ENCODE assay signal across 8 cellular contexts in the genomic region with DNA sequence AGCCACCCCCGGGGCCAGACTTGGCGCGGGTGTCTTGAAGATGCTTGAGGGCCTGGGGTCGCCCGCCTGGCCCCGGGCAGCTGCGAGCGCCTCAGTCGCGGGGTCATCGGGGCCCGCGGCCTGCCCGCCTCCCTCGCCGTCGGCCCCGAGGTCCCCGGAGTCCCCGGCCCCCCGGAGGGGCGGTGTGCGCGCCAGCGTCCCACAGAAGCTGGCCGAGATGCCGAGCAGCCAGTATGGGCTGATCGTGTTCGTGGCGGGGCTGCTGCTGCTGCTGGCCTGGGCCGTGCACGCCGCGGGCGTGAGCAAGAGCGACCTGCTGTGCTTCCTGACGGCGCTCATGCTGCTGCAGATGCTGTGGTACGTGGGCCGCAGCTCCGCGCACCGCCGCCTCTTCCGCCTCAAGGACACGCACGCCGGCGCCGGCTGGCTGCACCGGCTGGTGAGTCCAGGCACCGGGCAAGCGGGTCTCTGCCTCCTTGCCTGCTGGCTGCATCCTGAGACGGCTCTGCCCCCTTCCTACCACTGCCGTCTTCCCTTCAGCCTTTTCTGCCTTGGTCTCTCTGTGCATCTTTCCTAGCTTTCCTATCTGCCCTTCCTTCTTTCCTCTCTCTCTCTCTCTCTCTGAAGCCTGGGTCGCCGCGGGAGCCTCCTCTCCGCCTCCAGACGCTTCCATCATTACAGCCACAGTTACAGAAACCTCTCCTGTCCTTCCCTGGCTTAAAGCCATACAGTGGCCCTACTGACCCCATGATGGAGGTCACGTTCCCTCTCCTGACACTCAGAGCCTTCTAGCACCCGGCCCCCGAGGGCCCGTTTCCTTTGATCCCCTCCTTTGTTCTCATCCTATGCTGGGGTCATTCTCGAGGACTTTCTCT.
A peak's percentile ranks its signal among the peaks of the same experiment; 100 is the strongest.
DNase-seq lines count a peak whose midpoint lies in the region; ATAC-seq, FAIRE-seq and TF ChIP-seq lines count a peak whose summit lies in the region.
"Not testable (repeated sequence)": the region's sequence is repeated elsewhere in the genome, so short reads cannot be mapped to it uniquely, and the experiment has no call there.

No MANE protein-coding gene starts in this region.

- WGBS in A549 (ENCODE audit: missing lambda C conversion rate), result 44% methylated on average over 62 of the region's 65 CpGs

- H3K36me3 ChIP-seq in GM23338 (ENCODE audit: insufficient read depth); kidney (ENCODE audit: control insufficient read depth in 1 of 2, insufficient read depth in 2 of 2, low read length in 2 of 2); neural cell (ENCODE audit: insufficient read depth, low read length); skeletal muscle satellite cell (ENCODE audit: insufficient read depth, low read length): not testable (repeated sequence)

- not testable (repeated sequence) for H3K27ac Mint-ChIP-seq in GM23338, brain
- H3K27ac Mint-ChIP-seq in glutamatergic neuron (ENCODE audit: unreplicated experiment), result peak overlapping the region; percentile 87

- not testable (repeated sequence) for ATAC-seq in A549, GM23338

- H3K9me3 Mint-ChIP-seq in GM23338 (peaks cover 70% of the 10 kb centered on the region), brain (peaks cover 3 to 53% (median 20%) of the 10 kb centered on the region in 5 experiments), glutamatergic neuron (ENCODE audit: unreplicated experiment) (peaks cover 13% of the 10 kb centered on the region)

- DNase-seq in A549 (ENCODE audit: low read depth in 1 of 2, low spot score in 1 of 2), result not testable (repeated sequence)
- DNase-seq in GM23338 (ENCODE audit: low spot score), result peak; percentile 17
- peak; percentile 3 for DNase-seq in RPMI8226
- DNase-seq in glutamatergic neuron, result peak; percentile 60
- peak; percentile 75 for DNase-seq in kidney

- peak overlapping the region; percentile 87 for H2AFZ ChIP-seq in GM23338
- not testable (repeated sequence) for H2AFZ ChIP-seq in neural cell (ENCODE audit: low read depth, low read length)

- not testable (repeated sequence) for FAIRE-seq in A549 (lab: Jason Lieb, UNC); kidney (lab: Jason Lieb, UNC)

- not testable (repeated sequence) for H4K20me1 ChIP-seq in GM23338 (replicated peaks; ENCODE audit: insufficient read depth); neural cell (ENCODE audit: insufficient read depth)

- H3K4me1 Mint-ChIP-seq in GM23338; brain; glutamatergic neuron (ENCODE audit: low read depth, unreplicated experiment): not testable (repeated sequence)

- H3K27me3 ChIP-seq in GM23338 (ENCODE audit: insufficient read depth), result peaks cover 30% of the 10 kb centered on the region
- H3K27me3 ChIP-seq in neural cell (ENCODE audit: insufficient read depth, low read depth, low read length); skeletal muscle satellite cell (ENCODE audit: control insufficient read depth, insufficient read depth, low read length): not testable (repeated sequence)

- H3K36me3 Mint-ChIP-seq in GM23338 (ENCODE audit: low read depth), result peaks cover 26% of the 10 kb centered on the region
- not testable (repeated sequence) for H3K36me3 Mint-ChIP-seq in brain; glutamatergic neuron (ENCODE audit: unreplicated experiment)

- not testable (repeated sequence) for H3K27ac ChIP-seq in A549; GM23338 (ENCODE audit: low read depth); kidney (ENCODE audit: low read depth in 2 of 2, low read length in 2 of 2); neural cell (ENCODE audit: low read length)

- H3K4me3 Mint-ChIP-seq in GM23338 (peak overlapping the region; percentile 36; the same call in 2 of the 3 replicates), brain (peak overlapping the region in 3 of 5 experiments; percentile 14 to 70 (median 59)), glutamatergic neuron (ENCODE audit: unreplicated experiment) (peak overlapping the region; percentile 92)

- H3K9me2 ChIP-seq in GM23338 (ENCODE audit: insufficient read depth); neural cell (ENCODE audit: insufficient read depth, low read length): not testable (repeated sequence)

- H3K4me2 ChIP-seq in A549 (peak overlapping the region; percentile 39; the same call in 2 of the 3 replicates), GM23338 (peak overlapping the region; percentile 74), skeletal muscle satellite cell (ENCODE audit: low read length) (peak overlapping the region; percentile 66)
- not testable (repeated sequence) for H3K4me2 ChIP-seq in neural cell (ENCODE audit: low read length)

- CTCF ChIA-PET in A549 (lab: Yijun Ruan, JAX), result not testable (repeated sequence)

- H3F3A ChIP-seq in GM23338 (replicated peaks; ENCODE audit: low read depth); neural cell (ENCODE audit: insufficient read depth, low read length, poor library complexity, severe bottlenecking): not testable (repeated sequence)

- not testable (repeated sequence) for H3K9me3 ChIP-seq in A549; kidney (ENCODE audit: control insufficient read depth in 1 of 2, low read length in 2 of 2); neural cell (ENCODE audit: low read length); skeletal muscle satellite cell (replicated peaks; ENCODE audit: low read length)

- not testable (repeated sequence) for TF ChIP-seq POLR2A in A549 (IDR thresholded peaks at IDR 0.05; ENCODE audit: low read length)

- intact Hi-C loops in kidney (cut with DNase I), result not testable (repeated sequence)

- H3K79me2 ChIP-seq in GM23338 (replicated peaks; ENCODE audit: insufficient read depth); neural cell (replicated peaks; ENCODE audit: insufficient read depth, low read length): not testable (repeated sequence)

- H3K9ac ChIP-seq in kidney (ENCODE audit: low read length in 2 of 2); neural cell (ENCODE audit: low read length); skeletal muscle satellite cell (ENCODE audit: low read depth, low read length): not testable (repeated sequence)

- H3K4me3 ChIP-seq in A549; kidney (ENCODE audit: low read length in 2 of 2); skeletal muscle satellite cell (ENCODE audit: low read length): not testable (repeated sequence)
- H3K4me3 ChIP-seq in GM23338 (peak overlapping the region; percentile 43; the same call in 1 of the 2 replicates), neural cell (ENCODE audit: low read length) (peak overlapping the region; percentile 46)

- TF ChIP-seq CTCF in A549 (IDR thresholded peaks at IDR 0.05); GM23338 (conservative IDR thresholded peaks at IDR 0.05; ENCODE audit: low read depth in 2 of 2); brain (conservative IDR thresholded peaks at IDR 0.05); glutamatergic neuron (IDR thresholded peaks at IDR 0.05; ENCODE audit: partially characterized antibody, unreplicated experiment); kidney (IDR thresholded peaks at IDR 0.05; ENCODE audit: borderline replicate concordance, extremely low read depth, insufficient read depth); neural cell (IDR thresholded peaks at IDR 0.05; ENCODE audit: poor library complexity, severe bottlenecking): not testable (repeated sequence)

- POLR2A ChIA-PET in A549 (lab: Yijun Ruan, JAX), result not testable (repeated sequence)

- TF ChIP-seq EP300 in A549 (IDR thresholded peaks at IDR 0.05); neural cell (conservative IDR thresholded peaks at IDR 0.05; ENCODE audit: poor library complexity, severe bottlenecking): not testable (repeated sequence)

- peaks cover 11% of the 10 kb centered on the region for H3K27me3 Mint-ChIP-seq in GM23338 (ENCODE audit: insufficient read depth, low read depth, poor library complexity)
- peaks cover 12% of the 10 kb centered on the region for H3K27me3 Mint-ChIP-seq in brain
- not testable (repeated sequence) for H3K27me3 Mint-ChIP-seq in glutamatergic neuron (ENCODE audit: unreplicated experiment)

- not testable (repeated sequence) for H3K4me1 ChIP-seq in A549; GM23338 (ENCODE audit: insufficient read depth); kidney (ENCODE audit: control insufficient read depth in 1 of 2, insufficient read depth in 1 of 2, low read depth in 1 of 2, low read length in 2 of 2); skeletal muscle satellite cell (ENCODE audit: control insufficient read depth, insufficient read depth, low read length)

- TF ChIP-seq RAD21 in A549 (conservative IDR thresholded peaks at IDR 0.05 in 1 of 2, IDR thresholded peaks at IDR 0.05 in 1 of 2); neural cell (conservative IDR thresholded peaks at IDR 0.05): not testable (repeated sequence)

Comparison
In these comparisons a context has a peak if more than half of its experiments do, and no peak if none do; other contexts are left out.
1. H3K4me3 Mint-ChIP-seq: peak in every context shown above with its lines; median percentile 92 in glutamatergic neuron; 59 in brain; 36 in GM23338.